ENCODE assay signal across 6 cellular contexts in genomic region chr17:28716740-28717577, GRCh38. TPM values are rescaled to one million over a fixed set of nuclear protein-coding genes. Genes with fewer than 3 reads are reported as not detected.
A peak's percentile ranks its signal among the peaks of the same experiment; 100 is the strongest.
DNase-seq lines count a peak whose midpoint lies in the region; ATAC-seq and TF ChIP-seq lines count a peak whose summit lies in the region.

No MANE protein-coding gene starts in this region.

- H3K79me2 ChIP-seq in MM.1S (ENCODE audit: low read length) = peaks cover 22% of the 10 kb centered on the region

- TF ChIP-seq CTCF in HEK293 (tag by site-specific recombination; IDR thresholded peaks at IDR 0.05) = no peak
- TF ChIP-seq CTCF in choroid plexus epithelial cell (conservative IDR thresholded peaks at IDR 0.05; ENCODE audit: low read depth, low read length) = no peak
- no peak for TF ChIP-seq CTCF in osteocyte (IDR thresholded peaks at IDR 0.05)
- no peak for TF ChIP-seq CTCF in MM.1S (IDR thresholded peaks at IDR 0.05; ENCODE audit: low read length)

- H3K9me3 ChIP-seq in HEK293 (ENCODE audit: control insufficient read depth, insufficient read depth, low read depth, low read length) (no peaks in the 10 kb centered on the region), MM.1S (replicated peaks; ENCODE audit: insufficient read depth, low read length) (no peaks in the 10 kb centered on the region)

- H2AFZ ChIP-seq in MM.1S (ENCODE audit: low read length) = no peak overlapping the region

- peak overlapping the region; percentile 95 for H3K27ac ChIP-seq in HEK293 (ENCODE audit: extremely low read depth, low read depth, low read length)
- H3K27ac ChIP-seq in MM.1S (ENCODE audit: low read length) = no peak overlapping the region

- H3K4me2 ChIP-seq in MM.1S (ENCODE audit: low read depth, low read length) = no peak overlapping the region

- peaks cover 60% of the 10 kb centered on the region for H3K4me1 Mint-ChIP-seq in osteocyte (ENCODE audit: unreplicated experiment)

- no peaks in the 10 kb centered on the region for H3K9me3 Mint-ChIP-seq in osteocyte (ENCODE audit: unreplicated experiment)

- peaks cover 27% of the 10 kb centered on the region for H3K36me3 Mint-ChIP-seq in osteocyte (ENCODE audit: unreplicated experiment)

- H3K4me3 ChIP-seq in HEK293 (ENCODE audit: low read depth, low read length) (peak overlapping the region; percentile 67), choroid plexus epithelial cell (ENCODE audit: low read depth, low read length) (peak overlapping the region; percentile 80), MM.1S (ENCODE audit: low read length) (no peak overlapping the region)

- H3F3A ChIP-seq in MM.1S (ENCODE audit: insufficient read depth, low read length) = peaks cover 23% of the 10 kb centered on the region

- H3K4me3 Mint-ChIP-seq in osteocyte (ENCODE audit: unreplicated experiment) = peak overlapping the region; percentile 78

- H3K4me1 ChIP-seq in HEK293 (ENCODE audit: control insufficient read depth, insufficient read depth, low read length) (peaks cover 11% of the 10 kb centered on the region), MM.1S (ENCODE audit: low read length) (no peaks in the 10 kb centered on the region)

- 0 out of 2 replicates have a peak, but pooled peaks cover 6% of the 10 kb centered on the region for H4K20me1 ChIP-seq in MM.1S (ENCODE audit: insufficient read depth, low read length)

- no peaks in the 10 kb centered on the region for H3K27me3 Mint-ChIP-seq in osteocyte (ENCODE audit: unreplicated experiment)

- POLR2A ChIA-PET in HEK293 (lab: Yijun Ruan, JAX) = interaction anchor here (0.8 to 3.7 kb wide), 8 partner anchors 10 to 118 kb away, joined by 3 to 38 read pairs (median 4); partner anchors contain the start of genes NEK8 and TLCD1

- H3K36me3 ChIP-seq in HEK293 (ENCODE audit: control insufficient read depth in 2 of 2, insufficient read depth in 1 of 2, low read length in 2 of 2) (peaks cover 23 to 59% of the 10 kb centered on the region in 2 experiments; a peak in 2 of 3 replicates), MM.1S (replicated peaks; ENCODE audit: insufficient read depth, low read length) (peaks cover 9% of the 10 kb centered on the region; the same call in 1 of the 2 replicates)

- no peaks in the 10 kb centered on the region for H3K9me2 ChIP-seq in MM.1S (replicated peaks; ENCODE audit: insufficient read depth, low read length)

- CTCF ChIA-PET in HEK293 (lab: Yijun Ruan, JAX) = interaction anchor here (0.6 to 2.6 kb wide), 10 partner anchors 10 to 400 kb away, joined by 3 to 16 read pairs (median 4); partner anchors contain the start of genes BLTP2, NEK8 and TLCD1

- DNase-seq in choroid plexus epithelial cell (ENCODE audit: low read depth) (peak; percentile 46), osteocyte (ENCODE audit: extremely low spot score, unreplicated experiment) (no peak), SK-N-DZ (ENCODE audit: low spot score) (no peak), MM.1S (no peak)

- no peak for ATAC-seq in GM21723 (IDR thresholded peaks at IDR 0.05; ENCODE audit: unreplicated experiment)

- H3K9ac ChIP-seq in MM.1S (ENCODE audit: low read length) = no peak overlapping the region

- peak overlapping the region; percentile 83 for H3K27ac Mint-ChIP-seq in osteocyte (ENCODE audit: unreplicated experiment)

- peaks cover 63% of the 10 kb centered on the region for H3K27me3 ChIP-seq in MM.1S (replicated peaks; ENCODE audit: insufficient read depth, low read length)

TF ChIP-seq in HEK293, 187 proteins besides CTCF, POLR2A, EP300 and RAD21 (continues in another document):
- TF ChIP-seq ZNF707 (tag by site-specific recombination; IDR thresholded peaks at IDR 0.05) (no peak), BCL11B (tag by site-specific recombination; IDR thresholded peaks at IDR 0.05; ENCODE audit: low read depth) (no peak), ZFP37 (tag by site-specific recombination; IDR thresholded peaks at IDR 0.05) (peak; percentile 66; the same call in 1 of the 2 replicates), ZNF610 (tag by site-specific recombination; IDR thresholded peaks at IDR 0.05; ENCODE audit: borderline replicate concordance) (no peak), GLIS2 (tag by site-specific recombination; IDR thresholded peaks at IDR 0.05) (peak; percentile 58), PRDM1 (tag by site-specific recombination; IDR thresholded peaks at IDR 0.05) (no peak), KLF9 (tag by site-specific recombination; IDR thresholded peaks at IDR 0.05; ENCODE audit: low read depth) (no peak), ZNF549 (tag by site-specific recombination; IDR thresholded peaks at IDR 0.05) (no peak), BCL6B (tag by site-specific recombination; IDR thresholded peaks at IDR 0.05) (no peak), ZNF433 (tag by site-specific recombination; IDR thresholded peaks at IDR 0.05; ENCODE audit: low read depth) (no peak), REPIN1 (tag by site-specific recombination; IDR thresholded peaks at IDR 0.05; ENCODE audit: low read depth) (no peak), ZNF16 (tag by site-specific recombination; IDR thresholded peaks at IDR 0.05; ENCODE audit: low read depth) (no peak), ZNF146 (tag by site-specific recombination; IDR thresholded peaks at IDR 0.05) (0 out of 2 replicates have a peak, but pooled peaks have one; percentile 2), ZNF777 (tag by site-specific recombination; IDR thresholded peaks at IDR 0.05; ENCODE audit: borderline replicate concordance) (0 out of 2 replicates have a peak, but pooled peaks have one; percentile 71), ZNF398 (tag by site-specific recombination; IDR thresholded peaks at IDR 0.05) (no peak), SCRT1 (tag by site-specific recombination; IDR thresholded peaks at IDR 0.05; ENCODE audit: borderline replicate concordance) (no peak), ZBTB48 (tag by site-specific recombination; IDR thresholded peaks at IDR 0.05) (peak; percentile 59), ZNF530 (tag by site-specific recombination; IDR thresholded peaks at IDR 0.05; ENCODE audit: low read depth) (no peak)
- TF ChIP-seq, protein P1, sequence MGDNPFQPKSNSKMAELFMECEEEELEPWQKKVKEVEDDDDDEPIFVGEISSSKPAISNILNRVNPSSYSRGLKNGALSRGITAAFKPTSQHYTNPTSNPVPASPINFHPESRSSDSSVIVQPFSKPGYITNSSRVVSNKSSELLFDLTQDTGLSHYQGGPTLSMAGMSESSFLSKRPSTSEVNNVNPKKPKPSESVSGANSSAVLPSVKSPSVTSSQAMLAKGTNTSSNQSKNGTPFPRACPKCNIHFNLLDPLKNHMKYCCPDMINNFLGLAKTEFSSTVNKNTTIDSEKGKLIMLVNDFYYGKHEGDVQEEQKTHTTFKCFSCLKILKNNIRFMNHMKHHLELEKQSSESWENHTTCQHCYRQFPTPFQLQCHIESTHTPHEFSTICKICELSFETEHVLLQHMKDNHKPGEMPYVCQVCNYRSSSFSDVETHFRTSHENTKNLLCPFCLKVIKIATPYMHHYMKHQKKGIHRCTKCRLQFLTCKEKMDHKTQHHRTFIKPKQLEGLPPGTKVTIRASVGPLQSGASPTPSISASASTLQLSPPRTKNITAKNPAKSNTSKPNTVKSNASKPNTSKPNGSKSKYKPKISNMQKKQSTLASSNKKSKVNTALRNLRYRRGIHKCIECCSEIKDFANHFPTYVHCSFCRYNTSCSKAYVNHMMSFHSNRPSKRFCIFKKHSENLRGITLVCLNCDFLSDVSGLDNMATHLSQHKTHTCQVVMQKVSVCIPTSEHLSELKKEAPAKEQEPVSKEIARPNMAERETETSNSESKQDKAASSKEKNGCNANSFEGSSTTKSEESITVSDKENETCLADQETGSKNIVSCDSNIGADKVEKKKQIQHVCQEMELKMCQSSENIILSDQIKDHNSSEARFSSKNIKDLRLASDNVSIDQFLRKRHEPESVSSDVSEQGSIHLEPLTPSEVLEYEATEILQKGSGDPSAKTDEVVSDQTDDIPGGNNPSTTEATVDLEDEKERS (tag by site-specific recombination; IDR thresholded peaks at IDR 0.05) = no peak

RNA-seq across cellular contexts. Expression of gene RAB34, which starts 0.7 kb away (rescaled TPM):
- total RNA-seq in osteocyte = 153 TPM in 2 replicates
- 50.8 and 51.5 TPM in 2 replicates for polyA plus RNA-seq in SK-N-DZ (2014; cell fraction: cytosol; rRNA removed)
- polyA plus RNA-seq in SK-N-DZ (2014; cell fraction: nucleus; rRNA removed) = 124 and 148 TPM in 2 replicates

RNA-seq across cellular contexts. Expression of gene RPL23A, which starts 2.8 kb away (rescaled TPM):
- total RNA-seq in osteocyte = 1,390 and 1,395 TPM in 2 replicates
- polyA plus RNA-seq in SK-N-DZ (2014; cell fraction: cytosol; rRNA removed) = 1,168 and 1,695 TPM in 2 replicates
- polyA plus RNA-seq in SK-N-DZ (2014; cell fraction: nucleus; rRNA removed) = 853 and 1,299 TPM in 2 replicates

RNA-seq across cellular contexts. Expression of gene PROCA1, which starts 5.3 kb away (rescaled TPM):
- 2.1 and 3.0 TPM in 2 replicates for total RNA-seq in osteocyte
- polyA plus RNA-seq in SK-N-DZ (2014; cell fraction: cytosol; rRNA removed) = 7.0 and 13.4 TPM in 2 replicates
- 35.6 and 40.0 TPM in 2 replicates for polyA plus RNA-seq in SK-N-DZ (2014; cell fraction: nucleus; rRNA removed)

RNA-seq across cellular contexts. Expression of gene TLCD1, which starts 9.1 kb away (rescaled TPM):
- total RNA-seq in osteocyte = 3.8 and 5.8 TPM in 2 replicates
- 8.8 and 11.8 TPM in 2 replicates for polyA plus RNA-seq in SK-N-DZ (2014; cell fraction: cytosol; rRNA removed)
- 7.4 and 7.6 TPM in 2 replicates for polyA plus RNA-seq in SK-N-DZ (2014; cell fraction: nucleus; rRNA removed)

RNA-seq across cellular contexts. Expression of gene NEK8, which starts 11.6 kb away (rescaled TPM):
- total RNA-seq in osteocyte = 8.5 and 9.9 TPM in 2 replicates
- 1.6 and 6.7 TPM in 2 replicates for polyA plus RNA-seq in SK-N-DZ (2014; cell fraction: cytosol; rRNA removed)
- 3.6 and 8.4 TPM in 2 replicates for polyA plus RNA-seq in SK-N-DZ (2014; cell fraction: nucleus; rRNA removed)
